Comparison of ENCODE assay signal across 1 cellular context in genomic region chr17:75592364-75593020, GRCh38.
TF ChIP-seq lines count a peak whose summit lies in the region.

No MANE protein-coding gene starts in this region.

TF ChIP-seq in K562, 482 proteins besides CTCF, POLR2A, EP300 and RAD21:
- no peak for TF ChIP-seq EWSR1 (IDR thresholded peaks at IDR 0.05; ENCODE audit: borderline replicate concordance, low read depth, partially characterized antibody)
- peak; percentile 32; the same call in 1 of the 2 replicates for TF ChIP-seq POLR2G (IDR thresholded peaks at IDR 0.05; ENCODE audit: low read depth, low read length)
- TF ChIP-seq ZBTB11 (CRISPR knock-in tag; IDR thresholded peaks at IDR 0.05), result peak in 1 of 3 experiments; percentile 20; a peak in 1 of 6 replicates
